ENCODE assay signal across 8 cellular contexts in genomic region chr7:138460649-138461607, GRCh38.
DNase-seq lines count a peak whose midpoint lies in the region; ATAC-seq and TF ChIP-seq lines count a peak whose summit lies in the region.

No MANE protein-coding gene starts in this region.

- peak; percentile 32 for ATAC-seq in HG02763 (IDR thresholded peaks at IDR 0.05; ENCODE audit: unreplicated experiment)

- H3K4me3 ChIP-seq in WI38 (ENCODE audit: low read depth, low read length) = peak overlapping the region; percentile 70

- in situ Hi-C loops in T47D (cut with HindIII; ENCODE audit: low pct_unique_long_range_greater_than_20kb, low sequenced_read_pairs) = no loop called here

- TF ChIP-seq CTCF in WI38 (IDR thresholded peaks at IDR 0.05; ENCODE audit: low read depth, low read length) = no peak

- DNase-seq in NCI-H187 (lab: John Stamatoyannopoulos, UW) (peak; percentile 50 to 81), NCI-H187 treated with DMSO at 0.1 percent for 48 hours (lab: John Stamatoyannopoulos, UW) (no peak), NCI-H1417 treated with DMSO at 0.1 percent for 48 hours (lab: John Stamatoyannopoulos, UW) (peak; percentile 48), T47D (ENCODE audit: low read depth in 1 of 2, low spot score in 1 of 2) (peak; percentile 22 to 43), iris pigment epithelial cell (ENCODE audit: low read depth) (peak; percentile 59)
- DNase-seq in stimulated activated CD4-positive, alpha-beta T cell treated with anti-CD3 and anti-CD28 coated beads, Interleukin-12 subunit alpha, Interleukin-12 subunit beta, amount 100 ng/mL, for 48 hours (ENCODE audit: low read depth in 2 of 3, low spot score in 1 of 3) = peak in 2 of 3 donors; percentile 21 to 44
